In genomic region chr2:157224448-157224847, GRCh38 we compare ENCODE assay signal across 1 cellular context. TPM values are rescaled to one million over a fixed set of nuclear protein-coding genes. Genes with fewer than 3 reads are reported as not detected.
"Had no signal": no experiment of that assay in that cellular context is flagged by ENCODE, and none has a peak within 500 bp of the region (broad histone marks: within the 10 kb centered on the region; RNA-seq: fewer than 3 reads in every experiment).

No MANE protein-coding gene starts in this region.

RNA-seq across cellular contexts. Expression of gene GALNT5, which starts 33.1 kb away (rescaled TPM):
- total RNA-seq: MCF 10A had no signal
